31 cellular contexts compared by ENCODE assay signal in genomic region chr5:100755435-100755834, GRCh38.
"Had no signal": no experiment of that assay in that cellular context is flagged by ENCODE, and none has a peak within 500 bp of the region (broad histone marks: within the 10 kb centered on the region; RNA-seq: fewer than 3 reads in every experiment).

No MANE protein-coding gene starts in this region.

- FAIRE-seq: endometrium, kidney, pancreas, urothelium cell line had no signal

- H3K9me3 Mint-ChIP-seq: effector memory CD8-positive, alpha-beta T cell; mesothelial cell of epicardium; naive B cell; natural killer cell treated with Interleukin-12 subunit alpha and Interleukin-12 subunit beta and Interleukin-15 and Interleukin-18, amount 100 ng/mL, for 72 hours; neural crest cell; stimulated activated memory B cell treated with anti-CD40 and anti-IgM and Interleukin-4, amounts not matched to agents 10 μg/mL and 1 μg/mL and 100 μg/mL, for 72 hours; type B pancreatic cell had no signal

- H3K79me2 ChIP-seq: hepatocyte had no signal

- H3K27me3 Mint-ChIP-seq: stimulated activated memory B cell treated with anti-CD40 and anti-IgM and Interleukin-4, amounts not matched to agents 10 μg/mL and 1 μg/mL and 100 μg/mL, for 72 hours had no signal

- H3K4me1 Mint-ChIP-seq: naive B cell; stimulated activated memory B cell treated with anti-CD40 and anti-IgM and Interleukin-4, amounts not matched to agents 10 μg/mL and 1 μg/mL and 100 μg/mL, for 72 hours had no signal

- H3K4me2 ChIP-seq: hepatocyte had no signal

- H3K27me3 ChIP-seq: esophagus squamous epithelium, gastrocnemius medialis, heart left ventricle, hepatocyte, left lung, neutrophil, pancreas, right lobe of liver, testis, tibial artery had no signal

- H3K27ac Mint-ChIP-seq: effector memory CD8-positive, alpha-beta T cell; mesothelial cell of epicardium; natural killer cell treated with Interleukin-12 subunit alpha and Interleukin-12 subunit beta and Interleukin-15 and Interleukin-18, amount 100 ng/mL, for 72 hours; stimulated activated memory B cell treated with anti-CD40 and anti-IgM and Interleukin-4, amounts not matched to agents 10 μg/mL and 1 μg/mL and 100 μg/mL, for 72 hours; type B pancreatic cell had no signal

- H3K4me3 ChIP-seq: esophagus squamous epithelium, gastrocnemius medialis, heart left ventricle, hepatocyte, left lung, mucosa of descending colon, pancreas, right lobe of liver, testis, tibial artery had no signal

- H3K27ac ChIP-seq: esophagus squamous epithelium, gastrocnemius medialis, heart left ventricle, hepatocyte, left lung, neutrophil, pancreas, right lobe of liver, testis, tibial artery had no signal

- H3K9me3 ChIP-seq: esophagus squamous epithelium, gastrocnemius medialis, heart left ventricle, left lung, mucosa of descending colon, neutrophil, pancreas, right lobe of liver, testis, tibial artery had no signal

- H2AFZ ChIP-seq: hepatocyte had no signal

- DNase-seq: cortex of kidney; effector memory CD8-positive, alpha-beta T cell; erythroblast; esophagus squamous epithelium; foreskin fibroblast; gastrocnemius medialis; heart left ventricle; kidney; left cardiac atrium; left lung; mesenchymal stem cell; mucosa of descending colon; naive B cell; pancreas; retina; right lobe of liver; stimulated activated CD4-positive, alpha-beta T cell treated with anti-CD3 and anti-CD28 coated beads, Interleukin-2, amount 100 ng/mL, for 24 hours; stimulated activated CD4-positive, alpha-beta T cell treated with anti-CD3 and anti-CD28 coated beads, Interleukin-4, amount 100 ng/mL, for 4 hours; stimulated activated naive CD8-positive, alpha-beta T cell treated with anti-CD3 and anti-CD28 coated beads, Interleukin-15, Interleukin-2, amounts not matched to agents 100 U/mL and 50 U/mL, for 24 hours; substantia nigra; testis; tibial artery had no signal

- H3K36me3 ChIP-seq: esophagus squamous epithelium, gastrocnemius medialis, heart left ventricle, left lung, neutrophil, pancreas, right lobe of liver, tibial artery had no signal

- H3K4me1 ChIP-seq: esophagus squamous epithelium, gastrocnemius medialis, heart left ventricle, left lung, pancreas, right lobe of liver, testis, tibial artery had no signal

- ATAC-seq: effector memory CD8-positive, alpha-beta T cell; gastrocnemius medialis; heart left ventricle; left cardiac atrium; left lung; mucosa of descending colon; natural killer cell treated with Interleukin-12 subunit alpha and Interleukin-12 subunit beta and Interleukin-15 and Interleukin-18, amount 100 ng/mL, for 72 hours; pancreas; right lobe of liver; stimulated activated memory B cell treated with anti-CD40 and anti-IgM and Interleukin-4, amounts not matched to agents 10 μg/mL and 1 μg/mL and 100 μg/mL, for 72 hours; stimulated activated naive CD8-positive, alpha-beta T cell treated with anti-CD3 and anti-CD28 coated beads, Interleukin-15, Interleukin-2, amounts not matched to agents 100 U/mL and 50 U/mL, for 24 hours had no signal

- H3K36me3 Mint-ChIP-seq: mesothelial cell of epicardium; naive B cell; natural killer cell treated with Interleukin-12 subunit alpha and Interleukin-12 subunit beta and Interleukin-15 and Interleukin-18, amount 100 ng/mL, for 72 hours; stimulated activated memory B cell treated with anti-CD40 and anti-IgM and Interleukin-4, amounts not matched to agents 10 μg/mL and 1 μg/mL and 100 μg/mL, for 72 hours; type B pancreatic cell had no signal

- H3K4me3 Mint-ChIP-seq: effector memory CD8-positive, alpha-beta T cell; mesothelial cell of epicardium; naive B cell; natural killer cell treated with Interleukin-12 subunit alpha and Interleukin-12 subunit beta and Interleukin-15 and Interleukin-18, amount 100 ng/mL, for 72 hours; neural crest cell; stimulated activated memory B cell treated with anti-CD40 and anti-IgM and Interleukin-4, amounts not matched to agents 10 μg/mL and 1 μg/mL and 100 μg/mL, for 72 hours; type B pancreatic cell had no signal
